1 cellular context compared by ENCODE assay signal in genomic region chr10:4136121-4136520, GRCh38.
TF ChIP-seq lines count a peak whose summit lies in the region.

No MANE protein-coding gene starts in this region.

TF ChIP-seq in GM23338, 12 proteins besides CTCF, POLR2A, EP300 and RAD21 (continued from another document):
- TF ChIP-seq, protein P1, sequence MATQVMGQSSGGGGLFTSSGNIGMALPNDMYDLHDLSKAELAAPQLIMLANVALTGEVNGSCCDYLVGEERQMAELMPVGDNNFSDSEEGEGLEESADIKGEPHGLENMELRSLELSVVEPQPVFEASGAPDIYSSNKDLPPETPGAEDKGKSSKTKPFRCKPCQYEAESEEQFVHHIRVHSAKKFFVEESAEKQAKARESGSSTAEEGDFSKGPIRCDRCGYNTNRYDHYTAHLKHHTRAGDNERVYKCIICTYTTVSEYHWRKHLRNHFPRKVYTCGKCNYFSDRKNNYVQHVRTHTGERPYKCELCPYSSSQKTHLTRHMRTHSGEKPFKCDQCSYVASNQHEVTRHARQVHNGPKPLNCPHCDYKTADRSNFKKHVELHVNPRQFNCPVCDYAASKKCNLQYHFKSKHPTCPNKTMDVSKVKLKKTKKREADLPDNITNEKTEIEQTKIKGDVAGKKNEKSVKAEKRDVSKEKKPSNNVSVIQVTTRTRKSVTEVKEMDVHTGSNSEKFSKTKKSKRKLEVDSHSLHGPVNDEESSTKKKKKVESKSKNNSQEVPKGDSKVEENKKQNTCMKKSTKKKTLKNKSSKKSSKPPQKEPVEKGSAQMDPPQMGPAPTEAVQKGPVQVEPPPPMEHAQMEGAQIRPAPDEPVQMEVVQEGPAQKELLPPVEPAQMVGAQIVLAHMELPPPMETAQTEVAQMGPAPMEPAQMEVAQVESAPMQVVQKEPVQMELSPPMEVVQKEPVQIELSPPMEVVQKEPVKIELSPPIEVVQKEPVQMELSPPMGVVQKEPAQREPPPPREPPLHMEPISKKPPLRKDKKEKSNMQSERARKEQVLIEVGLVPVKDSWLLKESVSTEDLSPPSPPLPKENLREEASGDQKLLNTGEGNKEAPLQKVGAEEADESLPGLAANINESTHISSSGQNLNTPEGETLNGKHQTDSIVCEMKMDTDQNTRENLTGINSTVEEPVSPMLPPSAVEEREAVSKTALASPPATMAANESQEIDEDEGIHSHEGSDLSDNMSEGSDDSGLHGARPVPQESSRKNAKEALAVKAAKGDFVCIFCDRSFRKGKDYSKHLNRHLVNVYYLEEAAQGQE (IDR thresholded peaks at IDR 0.05; ENCODE audit: unreplicated experiment): no peak
- no peak for TF ChIP-seq POLR2AphosphoS5 (IDR thresholded peaks at IDR 0.05; ENCODE audit: low read depth)
- TF ChIP-seq CREB1 (CRISPR knock-in tag; IDR thresholded peaks at IDR 0.05; ENCODE audit: low read depth): no peak
- no peak for TF ChIP-seq ZNF114 (CRISPR knock-in tag; IDR thresholded peaks at IDR 0.05)
- no peak for TF ChIP-seq NANOG (IDR thresholded peaks at IDR 0.05; ENCODE audit: borderline replicate concordance)
- no peak for TF ChIP-seq ZNF331 (CRISPR knock-in tag; IDR thresholded peaks at IDR 0.05; ENCODE audit: low read depth)
- TF ChIP-seq EZH2phosphoT487 (IDR thresholded peaks at IDR 0.05; ENCODE audit: unreplicated experiment): no peak
- no peak for TF ChIP-seq STAT1 (IDR thresholded peaks at IDR 0.05; ENCODE audit: unreplicated experiment)
